In genomic region chr19:2362970-2363300, GRCh38 we compare ENCODE assay signal across 20 cellular contexts. TPM values are rescaled to one million over a fixed set of nuclear protein-coding genes. Genes with fewer than 3 reads are reported as not detected.
"Had no signal": no experiment of that assay in that cellular context is flagged by ENCODE, and none has a peak within 500 bp of the region (broad histone marks: within the 10 kb centered on the region; RNA-seq: fewer than 3 reads in every experiment).

No MANE protein-coding gene starts in this region.

- H3K36me3 ChIP-seq: SJSA1 had no signal

- H3K4me1 ChIP-seq: SJSA1 had no signal

- H3K27ac ChIP-seq: KMS-11, SJSA1, SK-N-MC had no signal

- DNase-seq: Kasumi-1, MM.1S, NCI-H1092 treated with DMSO at 0.1 percent for 48 hours, NCI-H1436, NCI-H187, NCI-H2029, NCI-H2171 treated with DMSO at 0.1 percent for 48 hours, NCI-H345, NCI-H524, NCI-H526 treated with DMSO at 0.1 percent for 48 hours, NCI-H774, Right ventricle myocardium superior, RPMI8226, SIG-M5 had no signal

- H3K4me2 ChIP-seq: KMS-11 had no signal

- H3K4me3 ChIP-seq: SJSA1, SK-N-MC had no signal

- FAIRE-seq: RCC 7860 had no signal

- H3K9ac ChIP-seq: KMS-11 had no signal

RNA-seq across cellular contexts. Expression of gene TMPRSS9, which starts 2.9 kb away (rescaled TPM):
- total RNA-seq: M059J; Right ventricle myocardium superior; SJSA1; T-helper 1 cell treated with Interleukin-12 subunit alpha and Interleukin-12 subunit beta and Interleukin-4 antibody, amounts not matched to agents 30 ng/mL and 1 ng/mL, for 36 hours had no signal

RNA-seq across cellular contexts. Expression of gene LINGO3, which starts 55.0 kb away (rescaled TPM):
- total RNA-seq: M059J, Right ventricle myocardium superior, SJSA1 had no signal
